In the genomic region with DNA sequence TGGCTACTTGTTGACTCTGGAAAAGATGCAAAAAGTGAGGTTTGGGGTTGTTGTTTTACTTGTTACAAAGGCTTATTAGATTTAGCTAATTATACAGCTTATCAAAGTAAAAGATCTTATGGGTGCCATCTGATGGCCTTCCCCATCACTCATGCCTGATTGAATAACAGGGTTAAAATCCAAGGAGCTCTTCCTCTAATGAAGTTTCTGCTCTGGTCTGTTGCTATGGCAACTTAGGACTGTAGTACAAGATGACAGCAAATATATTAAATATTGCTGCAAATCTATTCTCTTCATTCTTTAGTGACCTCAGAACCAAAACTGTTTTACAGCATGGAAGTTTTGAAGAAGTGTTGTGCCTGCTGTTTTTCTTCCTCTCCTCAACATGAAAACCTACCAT, we compare ENCODE assay signal across 29 cellular contexts. TPM values are rescaled to one million over a fixed set of nuclear protein-coding genes. Genes with fewer than 3 reads are reported as not detected.
"Had no signal": no experiment of that assay in that cellular context is flagged by ENCODE, and none has a peak within 500 bp of the region (broad histone marks: within the 10 kb centered on the region; RNA-seq: fewer than 3 reads in every experiment).

No MANE protein-coding gene starts in this region.

- H3K36me3 Mint-ChIP-seq: activated naive CD4-positive, alpha-beta T cell treated with anti-CD3 and anti-CD28 coated beads, Interleukin-2, amount 10 ng/mL, durations not matched to agents 7 days and 5 days; activated naive CD8-positive, alpha-beta T cell treated with anti-CD3 and anti-CD28 coated beads, Interleukin-2, amount 10 ng/mL, durations not matched to agents 7 days and 5 days; brain had no signal

- H3K4me1 ChIP-seq: ascending aorta, breast epithelium, colonic mucosa, heart left ventricle had no signal

- DNase-seq: activated CD4-positive, alpha-beta memory T cell treated with anti-CD3 and anti-CD28 coated beads, Interleukin-2, amount 10 ng/mL, durations not matched to agents 7 days and 5 days; activated CD4-positive, alpha-beta T cell treated with anti-CD3 and anti-CD28 coated beads for 1 hour; activated CD4-positive, alpha-beta T cell treated with anti-CD3 and anti-CD28 coated beads for 4 hours; activated CD4-positive, alpha-beta T cell treated with anti-CD3 and anti-CD28 coated beads, Interleukin-2, amount 10 ng/mL, durations not matched to agents 7 days and 5 days; activated CD4-positive, alpha-beta T cell treated with anti-CD3 and anti-CD28 coated beads, Interleukin-2, amount 50 U/mL, for 4 hours; activated CD8-positive, alpha-beta memory T cell treated with anti-CD3 and anti-CD28 coated beads, Interleukin-2, amount 50 U/mL, for 48 hours; activated gamma-delta T cell; activated naive CD4-positive, alpha-beta T cell; activated naive CD4-positive, alpha-beta T cell treated with anti-CD3 and anti-CD28 coated beads, Interleukin-2, amount 10 ng/mL, durations not matched to agents 7 days and 5 days; activated naive CD8-positive, alpha-beta T cell treated with anti-CD3 and anti-CD28 coated beads, Interleukin-2, amount 10 ng/mL, durations not matched to agents 7 days and 5 days; activated T-cell treated with anti-CD3 and anti-CD28 coated beads for 4 hours; activated T-cell treated with anti-CD3 and anti-CD28 coated beads, Interleukin-2, amount 50 U/mL, for 24 hours; activated T-cell treated with anti-CD3 and anti-CD28 coated beads, Interleukin-2, amount 50 U/mL, for 72 hours; central memory CD4-positive, alpha-beta T cell; cerebellar nuclear complex; colonic mucosa; effector CD8-positive, alpha-beta T cell; foreskin fibroblast; glutamatergic neuron; heart left ventricle; T-helper 2 cell had no signal

- H3K4me1 Mint-ChIP-seq: activated CD4-positive, alpha-beta memory T cell treated with anti-CD3 and anti-CD28 coated beads, Interleukin-2, amount 10 ng/mL, durations not matched to agents 7 days and 5 days; activated CD4-positive, alpha-beta T cell treated with anti-CD3 and anti-CD28 coated beads, Interleukin-2, amount 10 ng/mL, durations not matched to agents 7 days and 5 days; activated naive CD4-positive, alpha-beta T cell treated with anti-CD3 and anti-CD28 coated beads, Interleukin-2, amount 10 ng/mL, durations not matched to agents 7 days and 5 days; activated naive CD8-positive, alpha-beta T cell treated with anti-CD3 and anti-CD28 coated beads, Interleukin-2, amount 10 ng/mL, durations not matched to agents 7 days and 5 days had no signal

- H3K27ac Mint-ChIP-seq: activated CD4-positive, alpha-beta memory T cell treated with anti-CD3 and anti-CD28 coated beads, Interleukin-2, amount 10 ng/mL, durations not matched to agents 7 days and 5 days; activated CD4-positive, alpha-beta T cell treated with anti-CD3 and anti-CD28 coated beads, Interleukin-2, amount 10 ng/mL, durations not matched to agents 7 days and 5 days; activated naive CD4-positive, alpha-beta T cell treated with anti-CD3 and anti-CD28 coated beads, Interleukin-2, amount 10 ng/mL, durations not matched to agents 7 days and 5 days; activated naive CD4-positive, alpha-beta T cell treated with anti-CD3 and anti-CD28 coated beads, Interleukin-2, amount 50 U/mL, for 72 hours; activated naive CD8-positive, alpha-beta T cell treated with anti-CD3 and anti-CD28 coated beads, Interleukin-2, amount 10 ng/mL, durations not matched to agents 7 days and 5 days; activated T-cell treated with anti-CD3 and anti-CD28 coated beads, Interleukin-2, amount 50 U/mL, for 24 hours; activated T-cell treated with anti-CD3 and anti-CD28 coated beads, Interleukin-2, amount 50 U/mL, for 72 hours; WTC11 had no signal

- H3K27ac ChIP-seq: ascending aorta, breast epithelium, cardiac muscle cell, colonic mucosa, epithelial cell of prostate, heart left ventricle had no signal

- H3K4me3 ChIP-seq: ascending aorta, breast epithelium, cardiac muscle cell, colonic mucosa, heart left ventricle had no signal

- H3K9me3 ChIP-seq: ascending aorta, breast epithelium, colonic mucosa had no signal

- H3K4me3 Mint-ChIP-seq: activated CD4-positive, alpha-beta memory T cell treated with anti-CD3 and anti-CD28 coated beads, Interleukin-2, amount 10 ng/mL, durations not matched to agents 7 days and 5 days; activated CD4-positive, alpha-beta T cell treated with anti-CD3 and anti-CD28 coated beads, Interleukin-2, amount 10 ng/mL, durations not matched to agents 7 days and 5 days; activated naive CD4-positive, alpha-beta T cell treated with anti-CD3 and anti-CD28 coated beads, Interleukin-2, amount 10 ng/mL, durations not matched to agents 7 days and 5 days; activated naive CD8-positive, alpha-beta T cell treated with anti-CD3 and anti-CD28 coated beads, Interleukin-2, amount 10 ng/mL, durations not matched to agents 7 days and 5 days; activated T-cell treated with anti-CD3 and anti-CD28 coated beads, Interleukin-2, amount 50 U/mL, for 24 hours; activated T-cell treated with anti-CD3 and anti-CD28 coated beads, Interleukin-2, amount 50 U/mL, for 72 hours; brain; WTC11 had no signal

- H3K36me3 ChIP-seq: ascending aorta, breast epithelium, cardiac muscle cell, colonic mucosa, heart left ventricle had no signal

- H3K9me3 Mint-ChIP-seq: activated CD4-positive, alpha-beta memory T cell treated with anti-CD3 and anti-CD28 coated beads, Interleukin-2, amount 10 ng/mL, durations not matched to agents 7 days and 5 days; activated naive CD4-positive, alpha-beta T cell treated with anti-CD3 and anti-CD28 coated beads, Interleukin-2, amount 10 ng/mL, durations not matched to agents 7 days and 5 days had no signal

- H3K27me3 ChIP-seq: ascending aorta, breast epithelium, colonic mucosa, heart left ventricle had no signal

- ATAC-seq: activated naive CD4-positive, alpha-beta T cell treated with anti-CD3 and anti-CD28 coated beads, Interleukin-2, amount 50 U/mL, for 72 hours; activated T-cell treated with anti-CD3 and anti-CD28 coated beads, Interleukin-2, amount 50 U/mL, for 72 hours; heart left ventricle; WTC11 had no signal

RNA-seq across cellular contexts. Expression of gene SRGAP3, which starts 45.6 kb away (rescaled TPM):
- total RNA-seq: endothelial cell of umbilical vein had no signal
